In genomic region chr19:45542234-45542668, GRCh38 we compare ENCODE assay signal across 26 cellular contexts. TPM values are rescaled to one million over a fixed set of nuclear protein-coding genes. Genes with fewer than 3 reads are reported as not detected.
DNase-seq lines count a peak whose midpoint lies in the region; FAIRE-seq and TF ChIP-seq lines count a peak whose summit lies in the region.
"Had no signal": no experiment of that assay in that cellular context is flagged by ENCODE, and none has a peak within 500 bp of the region (broad histone marks: within the 10 kb centered on the region; RNA-seq: fewer than 3 reads in every experiment).

No MANE protein-coding gene starts in this region.

- POLR2A ChIA-PET in RWPE1 (lab: Yijun Ruan, JAX; ENCODE audit: low non-redundant PET): no interaction called here

- H3K27me3 ChIP-seq in keratinocyte (ENCODE audit: control insufficient read depth, extremely low read depth, insufficient read depth, low read length) (no peaks in the 10 kb centered on the region), WERI-Rb-1 (ENCODE audit: insufficient read depth, low read depth, severe bottlenecking) (no peaks in the 10 kb centered on the region)
- H3K27me3 ChIP-seq: dorsolateral prefrontal cortex, right atrium auricular region, upper lobe of left lung had no signal

- no peak for TF ChIP-seq CTCF in RWPE1 (conservative IDR thresholded peaks at IDR 0.05; ENCODE audit: low read depth)
- no peak for TF ChIP-seq CTCF in keratinocyte (optimal IDR thresholded peaks at IDR 0.05 in 1 of 3, IDR thresholded peaks at IDR 0.05 in 1 of 3, conservative IDR thresholded peaks at IDR 0.05 in 1 of 3; ENCODE audit: extremely low read depth in 1 of 3, insufficient read depth in 2 of 3, low read length in 3 of 3)
- TF ChIP-seq CTCF in WERI-Rb-1 (IDR thresholded peaks at IDR 0.05; ENCODE audit: low read depth, low read length): no peak

- no peaks in the 10 kb centered on the region for H3K9me1 ChIP-seq in keratinocyte (ENCODE audit: control insufficient read depth, extremely low read depth, insufficient read depth, low read length)

- no peaks in the 10 kb centered on the region for H3K36me3 ChIP-seq in keratinocyte (ENCODE audit: control insufficient read depth in 2 of 2, extremely low read depth in 1 of 2, insufficient read depth in 2 of 2, low read length in 2 of 2)
- H3K36me3 ChIP-seq in WERI-Rb-1: no peaks in the 10 kb centered on the region
- H3K36me3 ChIP-seq: right atrium auricular region, upper lobe of left lung had no signal

- peak overlapping the region; percentile 13 for H3K4me2 ChIP-seq in keratinocyte (ENCODE audit: control insufficient read depth, extremely low read depth, insufficient read depth, low read depth, low read length)
- H3K4me2 ChIP-seq: KMS-11, PC-9, SK-N-SH had no signal

- H3K4me3 ChIP-seq in keratinocyte (ENCODE audit: control insufficient read depth in 2 of 3, extremely low read depth in 1 of 3, insufficient read depth in 2 of 3, low read depth in 1 of 3, low read length in 3 of 3): no peak overlapping the region
- no peak overlapping the region for H3K4me3 ChIP-seq in WERI-Rb-1 (ENCODE audit: low read depth, low read length)
- H3K4me3 ChIP-seq: dorsolateral prefrontal cortex, PC-9, right atrium auricular region, upper lobe of left lung had no signal

- H3K79me2 ChIP-seq in keratinocyte (ENCODE audit: control insufficient read depth, insufficient read depth, low read length): no peaks in the 10 kb centered on the region

- H2AFZ ChIP-seq in keratinocyte (ENCODE audit: control insufficient read depth, low read length): no peak overlapping the region
- H2AFZ ChIP-seq: PC-9 had no signal

- dilution Hi-C loops in keratinocyte (cut with MboI; ENCODE audit: extremely low pct_ligation_motif_present, low sequenced_read_pairs): no loop called here

- CTCF ChIA-PET in RWPE1 (lab: Yijun Ruan, JAX): no interaction called here

- FAIRE-seq in keratinocyte (lab: Jason Lieb, UNC): peak; percentile 81

- H3K9ac ChIP-seq in keratinocyte (ENCODE audit: control insufficient read depth, extremely low read depth, insufficient read depth, low read length): no peak overlapping the region
- H3K9ac ChIP-seq: KMS-11, SK-N-SH had no signal

- H3K27ac ChIP-seq in RWPE1: peak overlapping the region; percentile 88
- no peak overlapping the region for H3K27ac ChIP-seq in keratinocyte (ENCODE audit: control insufficient read depth, insufficient read depth, low read length)
- no peak overlapping the region for H3K27ac ChIP-seq in WERI-Rb-1
- H3K27ac ChIP-seq: dorsolateral prefrontal cortex, KMS-11, PC-9, right atrium auricular region, upper lobe of left lung had no signal

- H4K20me1 ChIP-seq in keratinocyte (ENCODE audit: control insufficient read depth, extremely low read depth, insufficient read depth, low read length): no peaks in the 10 kb centered on the region

- H3K9me3 ChIP-seq in keratinocyte (ENCODE audit: control insufficient read depth, low read depth, low read length) (no peaks in the 10 kb centered on the region), WERI-Rb-1 (ENCODE audit: severe bottlenecking) (no peaks in the 10 kb centered on the region)
- H3K9me3 ChIP-seq: right atrium auricular region, SK-N-SH, upper lobe of left lung had no signal

- DNase-seq in GF-D8 (lab: John Stamatoyannopoulos, UW) (peak; percentile 39), M059J (ENCODE audit: low read depth) (peak; percentile 81), RWPE1 (ENCODE audit: low spot score) (no peak), keratinocyte (ENCODE audit: low read depth, low spot score) (no peak), GM19240 (ENCODE audit: insufficient read length, low spot score) (no peak), activated T-cell treated with anti-CD3 and anti-CD28 coated beads for 4 hours (no peak), WERI-Rb-1 (no peak), cerebellar cortex (ENCODE audit: low spot score) (no peak)
- DNase-seq: activated CD4-positive, alpha-beta memory T cell treated with anti-CD3 and anti-CD28 coated beads, Interleukin-2, amount 10 ng/mL, durations not matched to agents 7 days and 5 days; activated naive CD4-positive, alpha-beta T cell treated with anti-CD3 and anti-CD28 coated beads for 36 hours; amygdala; dorsolateral prefrontal cortex; GOT3; mesendoderm; naive thymus-derived CD8-positive, alpha-beta T cell; NCI-H1092; NCI-H2081; NCI-H524 treated with DMSO at 0.1 percent for 48 hours; SK-N-SH; stimulated activated CD4-positive, alpha-beta T cell treated with anti-CD3 and anti-CD28 coated beads, Interleukin-12 subunit alpha, Interleukin-12 subunit beta, amount 100 ng/mL, for 4 hours; upper lobe of left lung had no signal

- H3K4me1 ChIP-seq in keratinocyte (ENCODE audit: control insufficient read depth, extremely low read depth, insufficient read depth, low read length): peaks cover 25% of the 10 kb centered on the region
- H3K4me1 ChIP-seq: right atrium auricular region, upper lobe of left lung had no signal

RNA-seq across cellular contexts. Expression of gene VASP, which starts 35.0 kb away (rescaled TPM):
- total RNA-seq in M059J (2014; rRNA removed; shearing (Covaris generic)): 91.6 and 97.7 TPM in 2 replicates
- polyA plus RNA-seq in keratinocyte: 99.0 to 117 TPM (median 110 TPM) in 3 replicates
- polyA plus RNA-seq in keratinocyte (2011; ENCODE audit: low read depth): 76.9 TPM
- polyA plus RNA-seq in keratinocyte (2011; cell fraction: cytosol; rRNA removed): 78.8 and 128 TPM in 2 replicates
- 94.7 and 121 TPM in 2 replicates for polyA plus RNA-seq in keratinocyte (2011; cell fraction: nucleus; rRNA removed)
- polyA plus RNA-seq in keratinocyte (2012; ENCODE audit: low replicate concordance): 53.7 and 126 TPM in 2 replicates
- polyA minus RNA-seq in keratinocyte: 88.7 to 145 TPM (median 99.3 TPM) in 3 replicates
- polyA minus RNA-seq in keratinocyte (2011; cell fraction: cytosol; rRNA and poly(A)+ RNA removed): 240 TPM
- polyA minus RNA-seq in keratinocyte (2011; cell fraction: nucleus; rRNA and poly(A)+ RNA removed): 117 and 165 TPM in 2 replicates

RNA-seq across cellular contexts. Expression of gene OPA3, which starts 42.4 kb away (rescaled TPM):
- 8.7 and 20.2 TPM in 2 replicates for total RNA-seq in M059J (2014; rRNA removed; shearing (Covaris generic))
- 11.9 to 16.5 TPM (median 16.5 TPM) in 3 replicates for polyA plus RNA-seq in keratinocyte
- polyA plus RNA-seq in keratinocyte (2011; ENCODE audit: low read depth): 1.5 TPM
- polyA plus RNA-seq in keratinocyte (2011; cell fraction: cytosol; rRNA removed): 17.6 and 18.3 TPM in 2 replicates
- 16.5 and 23.5 TPM in 2 replicates for polyA plus RNA-seq in keratinocyte (2011; cell fraction: nucleus; rRNA removed)
- polyA plus RNA-seq in keratinocyte (2012; ENCODE audit: low replicate concordance): 5.5 and 11.4 TPM in 2 replicates
- polyA minus RNA-seq in keratinocyte: 14.4 to 24.5 TPM (median 20.5 TPM) in 3 replicates
- polyA minus RNA-seq in keratinocyte (2011; cell fraction: cytosol; rRNA and poly(A)+ RNA removed): 9.2 TPM
- 5.6 and 10.1 TPM in 2 replicates for polyA minus RNA-seq in keratinocyte (2011; cell fraction: nucleus; rRNA and poly(A)+ RNA removed)

RNA-seq across cellular contexts. Expression of gene PPM1N, which starts 44.0 kb away (rescaled TPM):
- total RNA-seq in M059J (2014; rRNA removed; shearing (Covaris generic)): 0.64 TPM in 1 of 2 replicates, not detected in the other
- polyA plus RNA-seq in keratinocyte: 1.9 to 2.5 TPM (median 2.0 TPM) in 3 replicates
- 0.64 TPM for polyA plus RNA-seq in keratinocyte (2011; ENCODE audit: low read depth)
- polyA plus RNA-seq in keratinocyte (2011; cell fraction: cytosol; rRNA removed): 1.6 and 2.1 TPM in 2 replicates
- 1.4 and 1.9 TPM in 2 replicates for polyA plus RNA-seq in keratinocyte (2011; cell fraction: nucleus; rRNA removed)
- polyA plus RNA-seq in keratinocyte (2012; ENCODE audit: low replicate concordance): 1.2 and 2.1 TPM in 2 replicates
- 0.42 TPM in 1 of 3 replicates, not detected in the others for polyA minus RNA-seq in keratinocyte
- polyA minus RNA-seq in keratinocyte (2011; cell fraction: cytosol; rRNA and poly(A)+ RNA removed): not detected
- polyA minus RNA-seq in keratinocyte (2011; cell fraction: nucleus; rRNA and poly(A)+ RNA removed): not detected in 2 replicates

RNA-seq across cellular contexts. Expression of gene RTN2, which starts 45.4 kb away (rescaled TPM):
- 3.5 and 4.2 TPM in 2 replicates for total RNA-seq in M059J (2014; rRNA removed; shearing (Covaris generic))
- polyA plus RNA-seq in keratinocyte: 8.5 to 13.6 TPM (median 12.2 TPM) in 3 replicates
- 4.5 TPM for polyA plus RNA-seq in keratinocyte (2011; ENCODE audit: low read depth)
- 7.2 and 12.4 TPM in 2 replicates for polyA plus RNA-seq in keratinocyte (2011; cell fraction: cytosol; rRNA removed)
- 6.7 and 10.0 TPM in 2 replicates for polyA plus RNA-seq in keratinocyte (2011; cell fraction: nucleus; rRNA removed)
- 7.5 and 15.7 TPM in 2 replicates for polyA plus RNA-seq in keratinocyte (2012; ENCODE audit: low replicate concordance)
- 5.7 to 20.4 TPM (median 8.5 TPM) in 3 replicates for polyA minus RNA-seq in keratinocyte
- polyA minus RNA-seq in keratinocyte (2011; cell fraction: cytosol; rRNA and poly(A)+ RNA removed): 21.7 TPM
- 6.4 and 13.0 TPM in 2 replicates for polyA minus RNA-seq in keratinocyte (2011; cell fraction: nucleus; rRNA and poly(A)+ RNA removed)

RNA-seq across cellular contexts. Expression of gene GPR4, which starts 59.8 kb away (rescaled TPM):
- 0.02 TPM in 1 of 2 replicates, not detected in the other for total RNA-seq in M059J (2014; rRNA removed; shearing (Covaris generic))
- polyA plus RNA-seq in keratinocyte: 0.13 to 0.14 TPM in 2 of 3 replicates, not detected in the other
- polyA plus RNA-seq in keratinocyte (2011; ENCODE audit: low read depth): not detected
- polyA plus RNA-seq in keratinocyte (2011; cell fraction: cytosol; rRNA removed): 0.03 TPM in 1 of 2 replicates, not detected in the other
- 0.40 TPM in 1 of 2 replicates, not detected in the other for polyA plus RNA-seq in keratinocyte (2011; cell fraction: nucleus; rRNA removed)
- 0.04 TPM in 1 of 2 replicates, not detected in the other for polyA plus RNA-seq in keratinocyte (2012; ENCODE audit: low replicate concordance)
- polyA minus RNA-seq in keratinocyte: 0.07 TPM in 1 of 3 replicates, not detected in the others
- polyA minus RNA-seq in keratinocyte (2011; cell fraction: cytosol; rRNA and poly(A)+ RNA removed): not detected
- polyA minus RNA-seq in keratinocyte (2011; cell fraction: nucleus; rRNA and poly(A)+ RNA removed): not detected in 2 replicates
- total RNA-seq: activated CD4-positive, alpha-beta memory T cell treated with anti-CD3 and anti-CD28 coated beads, Interleukin-2, amount 10 ng/mL, durations not matched to agents 7 days and 5 days; activated naive CD4-positive, alpha-beta T cell treated with anti-CD3 and anti-CD28 coated beads for 36 hours; CD8-positive, alpha-beta memory T cell; naive thymus-derived CD8-positive, alpha-beta T cell; osteocyte; PC-9 had no signal
- polyA plus RNA-seq: CD8-positive, alpha-beta memory T cell; naive thymus-derived CD8-positive, alpha-beta T cell had no signal

Comparison
In these comparisons a context has a peak if more than half of its experiments do, and no peak if none do; other contexts are left out.
1. DNase-seq: peak in GF-D8 (single experiment) and M059J (single experiment); none in RWPE1 (single experiment), keratinocyte (single experiment), GM19240 (single experiment), activated T-cell treated with anti-CD3 and anti-CD28 coated beads for 4 hours (single experiment), WERI-Rb-1 (single experiment) and cerebellar cortex (single experiment).